In the genomic region with DNA sequence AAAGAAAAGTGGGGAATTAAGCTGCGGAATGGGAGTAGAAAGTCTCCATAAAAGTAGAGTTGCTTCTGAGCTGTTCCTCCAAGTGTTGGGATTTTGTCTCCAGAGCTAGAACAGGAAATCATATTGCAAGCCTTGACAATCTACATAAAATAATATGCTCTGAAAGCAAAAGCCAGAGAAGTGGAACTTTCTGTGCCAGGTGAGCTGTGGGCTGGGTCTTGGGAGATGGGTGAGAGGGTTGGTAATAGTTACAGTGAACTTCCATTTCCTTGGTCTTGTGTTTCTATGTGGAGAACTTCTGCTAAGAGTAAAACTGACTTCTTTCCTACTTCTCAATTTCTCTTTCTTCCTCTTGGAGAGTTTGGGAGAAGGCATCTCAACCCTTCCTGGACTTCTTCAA, we compare ENCODE assay signal across 13 cellular contexts. TPM values are rescaled to one million over a fixed set of nuclear protein-coding genes. Genes with fewer than 3 reads are reported as not detected.
A peak's percentile ranks its signal among the peaks of the same experiment; 100 is the strongest.
DNase-seq lines count a peak whose midpoint lies in the region; ATAC-seq, FAIRE-seq and TF ChIP-seq lines count a peak whose summit lies in the region.
"Had no signal": no experiment of that assay in that cellular context is flagged by ENCODE, and none has a peak within 500 bp of the region (broad histone marks: within the 10 kb centered on the region; RNA-seq: fewer than 3 reads in every experiment).

No MANE protein-coding gene starts in this region.

- no peak overlapping the region for H3K27ac ChIP-seq in neural progenitor cell

- H3K4me3 ChIP-seq in neural progenitor cell = no peak overlapping the region

- no peak for ATAC-seq in activated naive CD8-positive, alpha-beta T cell treated with anti-CD3 and anti-CD28 coated beads, Interleukin-2, amount 50 U/mL, for 24 hours

- no peak for TF ChIP-seq POLR2A in H54 (IDR thresholded peaks at IDR 0.05; ENCODE audit: low read depth, low read length)

- no peak overlapping the region for H2AFZ ChIP-seq in neural progenitor cell (replicated peaks)

- no peaks in the 10 kb centered on the region for H3K36me3 ChIP-seq in neural progenitor cell

- H3K27ac Mint-ChIP-seq in CD14-positive monocyte (peak overlapping the region in 5 of 7 donors; percentile 2 to 74 (median 37)), HFFc6 (peak overlapping the region; percentile 82), neural progenitor cell (no peak overlapping the region)
- peak overlapping the region; percentile 96 for H3K27ac Mint-ChIP-seq in activated naive CD8-positive, alpha-beta T cell treated with anti-CD3 and anti-CD28 coated beads, Interleukin-2, amount 50 U/mL, for 24 hours

- H3K27me3 Mint-ChIP-seq in CD14-positive monocyte (ENCODE audit: low read depth in 3 of 3) (peaks cover 2 to 3% (median 3%) of the 10 kb centered on the region in 3 donors), HFFc6 (ENCODE audit: insufficient read depth) (no peaks in the 10 kb centered on the region; the same call in 1 of the 2 replicates), neural progenitor cell (ENCODE audit: insufficient read depth, low read depth) (peaks cover 19% of the 10 kb centered on the region)
- H3K27me3 Mint-ChIP-seq in activated naive CD8-positive, alpha-beta T cell treated with anti-CD3 and anti-CD28 coated beads, Interleukin-2, amount 50 U/mL, for 24 hours = no peaks in the 10 kb centered on the region

- no peaks in the 10 kb centered on the region for H4K20me1 ChIP-seq in neural progenitor cell (ENCODE audit: low read depth)

- H3K9me3 Mint-ChIP-seq in CD14-positive monocyte (no peaks in the 10 kb centered on the region), HFFc6 (no peaks in the 10 kb centered on the region), neural progenitor cell (peaks cover 4% of the 10 kb centered on the region)
- no peaks in the 10 kb centered on the region for H3K9me3 Mint-ChIP-seq in activated naive CD8-positive, alpha-beta T cell treated with anti-CD3 and anti-CD28 coated beads, Interleukin-2, amount 50 U/mL, for 24 hours

- H3K4me3 Mint-ChIP-seq in CD14-positive monocyte (peak overlapping the region in 1 of 2 donors; percentile 9), HFFc6 (peak overlapping the region; percentile 19; the same call in 1 of the 2 replicates), neural progenitor cell (peak overlapping the region; percentile 99)
- H3K4me3 Mint-ChIP-seq in activated naive CD8-positive, alpha-beta T cell treated with anti-CD3 and anti-CD28 coated beads, Interleukin-2, amount 50 U/mL, for 24 hours = peak overlapping the region; percentile 95

- TF ChIP-seq CTCF in CD14-positive monocyte (IDR thresholded peaks at IDR 0.05) = no peak
- no peak for TF ChIP-seq CTCF in HFFc6 (IDR thresholded peaks at IDR 0.05)
- no peak for TF ChIP-seq CTCF in neural progenitor cell (IDR thresholded peaks at IDR 0.05)

- intact Hi-C loops in CD14-positive monocyte (cut with micrococcal nuclease) = loop anchor here (5.0 to 10.0 kb wide), 3 partner anchors 35 to 1553 kb away; a partner anchor contains a TSS
- intact Hi-C loops in head of caudate nucleus (cut with DNase I) = loop anchor here (10.0 kb wide), 1 partner anchor 217 kb away; no protein-coding TSS in a partner anchor

- no peak for FAIRE-seq in H54 (lab: Jason Lieb, UNC)

- no peaks in the 10 kb centered on the region for H3K9me3 ChIP-seq in neural progenitor cell (ENCODE audit: low read depth)

- peaks cover 29% of the 10 kb centered on the region for H3F3A ChIP-seq in neural progenitor cell (ENCODE audit: low read depth)

- DNase-seq in CD14-positive monocyte (ENCODE audit: low spot score) (no peak), HFFc6 (no peak), neural progenitor cell (ENCODE audit: low spot score) (no peak), T-helper 9 cell (no peak), head of caudate nucleus (no peak), H54 (ENCODE audit: insufficient read length, low spot score) (no peak), OCI-M2 (lab: John Stamatoyannopoulos, UW; ENCODE audit: unreplicated experiment) (no peak)
- no peak for DNase-seq in activated naive CD8-positive, alpha-beta T cell treated with anti-CD3 and anti-CD28 coated beads, Interleukin-2, amount 50 U/mL, for 24 hours
- DNase-seq: DMS153, NCI-H2227 treated with DMSO at 0.1 percent for 48 hours had no signal

- H3K9ac ChIP-seq in neural progenitor cell = no peak overlapping the region

- H3K27me3 ChIP-seq in neural progenitor cell = no peaks in the 10 kb centered on the region

- no peaks in the 10 kb centered on the region for H3K79me2 ChIP-seq in neural progenitor cell (ENCODE audit: low read depth)

- peaks cover 17% of the 10 kb centered on the region for H3K4me1 ChIP-seq in neural progenitor cell

- H3K4me1 Mint-ChIP-seq in CD14-positive monocyte (peaks cover 32% of the 10 kb centered on the region), HFFc6 (ENCODE audit: low read depth) (peaks cover 32% of the 10 kb centered on the region), neural progenitor cell (peaks cover 27% of the 10 kb centered on the region)
- H3K4me1 Mint-ChIP-seq in activated naive CD8-positive, alpha-beta T cell treated with anti-CD3 and anti-CD28 coated beads, Interleukin-2, amount 50 U/mL, for 24 hours = peaks cover 39% of the 10 kb centered on the region

- H3K36me3 Mint-ChIP-seq in CD14-positive monocyte (no peaks in the 10 kb centered on the region), HFFc6 (ENCODE audit: low read depth) (no peaks in the 10 kb centered on the region), neural progenitor cell (peaks cover 4% of the 10 kb centered on the region)
- no peaks in the 10 kb centered on the region for H3K36me3 Mint-ChIP-seq in activated naive CD8-positive, alpha-beta T cell treated with anti-CD3 and anti-CD28 coated beads, Interleukin-2, amount 50 U/mL, for 24 hours (ENCODE audit: low read depth)

- no peak overlapping the region for H3K4me2 ChIP-seq in neural progenitor cell

RNA-seq across cellular contexts. Expression of a gene that starts 6.3 kb away (rescaled TPM):
- 100 to 1,000 TPM in 1 of 2 donors, 10 to 100 TPM in 1; 91.3 to 116 TPM for polyA plus RNA-seq in CD14-positive monocyte
- total RNA-seq in HFFc6 (2021; fragmentation: NEBNext Ultra II Directional; extraction: Animal tissue kit (Norgen Biotek cat#: 25700)) = 10 to 100 TPM; 42.6 to 55.7 (median 51.8) TPM
- 81.8 and 86.8 TPM in 2 replicates for total RNA-seq in neural progenitor cell (ENCODE audit: low replicate concordance)

RNA-seq across cellular contexts. Expression of a gene that starts 31.8 kb away (rescaled TPM):
- polyA plus RNA-seq in CD14-positive monocyte = not detected
- total RNA-seq in HFFc6 (2021; fragmentation: NEBNext Ultra II Directional; extraction: Animal tissue kit (Norgen Biotek cat#: 25700)) = not detected
- total RNA-seq in neural progenitor cell (ENCODE audit: low replicate concordance) = not detected in 2 replicates
- total RNA-seq: dermis microvascular lymphatic vessel endothelial cell; mucosa of gallbladder; T-helper 2 cell treated with Interferon-gamma antibody and Interleukin-4, amounts not matched to agents 100 ng/mL and 5 ng/mL, for 36 hours had no signal
